Comparison of ENCODE assay signal across 8 cellular contexts in the genomic region with DNA sequence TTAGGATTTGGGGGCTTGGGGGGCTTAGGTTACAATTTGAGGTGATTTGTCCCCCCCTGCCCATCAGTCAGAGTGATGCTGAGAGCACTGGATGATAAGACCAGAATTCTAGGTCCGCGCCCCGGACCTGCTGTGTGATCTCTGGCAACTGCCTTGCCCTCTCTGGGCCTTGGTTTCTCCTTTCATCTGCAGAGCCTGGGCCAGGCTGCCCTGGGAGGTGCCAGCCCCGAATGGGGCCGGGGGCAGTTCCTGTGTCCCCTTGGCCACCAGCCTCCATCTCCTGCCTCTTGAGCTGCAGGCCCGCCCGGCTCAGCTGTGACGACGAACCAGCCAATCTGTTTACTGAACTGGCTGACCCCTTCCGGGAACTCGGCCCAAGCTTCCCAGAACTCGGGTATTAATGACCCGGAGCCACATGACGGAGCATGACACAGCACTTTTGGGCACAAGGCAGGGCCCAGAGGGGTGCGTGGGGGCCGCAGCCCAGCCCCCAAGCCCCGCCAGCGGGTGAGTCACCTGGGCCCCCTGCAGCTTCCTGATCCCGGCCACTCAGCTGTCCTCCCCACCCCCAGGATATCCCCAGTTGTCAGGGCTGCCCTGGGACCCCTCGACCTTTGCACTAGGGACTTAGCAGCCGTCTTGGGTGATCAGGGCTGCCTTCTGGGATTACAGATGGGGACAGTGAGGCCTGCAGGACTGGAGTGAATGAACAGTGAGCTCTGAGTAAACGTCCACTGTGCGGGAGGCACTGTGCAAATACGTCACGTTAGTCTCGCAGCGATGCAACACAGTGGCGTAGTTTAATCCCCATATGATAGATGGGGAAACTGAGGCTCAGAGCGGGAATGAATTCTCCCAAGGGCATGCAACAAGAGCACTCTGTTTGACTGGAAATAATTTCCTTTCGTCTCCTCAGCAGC.
A peak's percentile ranks its signal among the peaks of the same experiment; 100 is the strongest.
DNase-seq lines count a peak whose midpoint lies in the region; ATAC-seq and TF ChIP-seq lines count a peak whose summit lies in the region.

No MANE protein-coding gene starts in this region.

- H3K4me1 ChIP-seq in parathyroid adenoma: peaks cover 8% of the 10 kb centered on the region

- peak overlapping the region; percentile 21 for H3K27ac ChIP-seq in parathyroid adenoma

- DNase-seq in A172 (ENCODE audit: low spot score) (peak; percentile 92), HFFc6 (peak; percentile 90), head of caudate nucleus (peak in 41 of 42 donors; percentile 42 to 90 (median 68))
- peak; percentile 63 for DNase-seq in activated CD8-positive, alpha-beta T cell treated with anti-CD3 and anti-CD28 coated beads for 36 hours

- POLR2A ChIA-PET in activated CD8-positive, alpha-beta T cell treated with anti-CD3 and anti-CD28 coated beads for 36 hours (lab: Charles Lee): no interaction called here

- peak overlapping the region; percentile 66 for H2AFZ ChIP-seq in parathyroid adenoma

- H3K79me2 ChIP-seq in parathyroid adenoma: no peaks in the 10 kb centered on the region

- peaks cover 27% of the 10 kb centered on the region for H3K4me1 Mint-ChIP-seq in HFFc6 (ENCODE audit: low read depth)
- peaks cover 6% of the 10 kb centered on the region for H3K4me1 Mint-ChIP-seq in activated CD8-positive, alpha-beta T cell treated with anti-CD3 and anti-CD28 coated beads for 36 hours (ENCODE audit: low read depth)

- CTCF ChIA-PET in activated CD8-positive, alpha-beta T cell treated with anti-CD3 and anti-CD28 coated beads for 36 hours (lab: Charles Lee): no interaction called here

- peak; percentile 54 for ATAC-seq in activated CD8-positive, alpha-beta T cell treated with anti-CD3 and anti-CD28 coated beads for 36 hours
- ATAC-seq in GM18519 (IDR thresholded peaks at IDR 0.05; ENCODE audit: low FRiP score, unreplicated experiment) (no peak), HG02970 (IDR thresholded peaks at IDR 0.05; ENCODE audit: low FRiP score, unreplicated experiment) (no peak), HG02981 (IDR thresholded peaks at IDR 0.05; ENCODE audit: unreplicated experiment) (no peak)

- H3K9me3 Mint-ChIP-seq in HFFc6: no peaks in the 10 kb centered on the region
- H3K9me3 Mint-ChIP-seq in activated CD8-positive, alpha-beta T cell treated with anti-CD3 and anti-CD28 coated beads for 36 hours: no peaks in the 10 kb centered on the region

- intact Hi-C loops in activated CD8-positive, alpha-beta T cell treated with anti-CD3 and anti-CD28 coated beads for 36 hours (cut with micrococcal nuclease): no loop called here
- intact Hi-C loops in head of caudate nucleus (cut with DNase I): no loop called here

- H3K4me2 ChIP-seq in parathyroid adenoma (ENCODE audit: low read length): no peak overlapping the region

- H3K36me3 ChIP-seq in parathyroid adenoma (ENCODE audit: control insufficient read depth, insufficient read depth, low read length): no peaks in the 10 kb centered on the region

- no peak overlapping the region for H3K9ac ChIP-seq in parathyroid adenoma

- no peaks in the 10 kb centered on the region for H3K27me3 ChIP-seq in parathyroid adenoma (ENCODE audit: control insufficient read depth, insufficient read depth, low read length)

- TF ChIP-seq CTCF in HFFc6 (IDR thresholded peaks at IDR 0.05) (no peak), parathyroid adenoma (IDR thresholded peaks at IDR 0.05) (no peak)
- TF ChIP-seq CTCF in activated CD8-positive, alpha-beta T cell treated with anti-CD3 and anti-CD28 coated beads for 36 hours (IDR thresholded peaks at IDR 0.05): no peak

- H3K9me3 ChIP-seq in parathyroid adenoma (ENCODE audit: control insufficient read depth, low read length): no peaks in the 10 kb centered on the region

- H3K36me3 Mint-ChIP-seq in HFFc6 (ENCODE audit: low read depth): no peaks in the 10 kb centered on the region
- no peaks in the 10 kb centered on the region for H3K36me3 Mint-ChIP-seq in activated CD8-positive, alpha-beta T cell treated with anti-CD3 and anti-CD28 coated beads for 36 hours (ENCODE audit: low read depth)

- H3K27me3 Mint-ChIP-seq in HFFc6 (ENCODE audit: insufficient read depth): peaks cover 2% of the 10 kb centered on the region
- H3K27me3 Mint-ChIP-seq in activated CD8-positive, alpha-beta T cell treated with anti-CD3 and anti-CD28 coated beads for 36 hours: no peaks in the 10 kb centered on the region

- H3K4me3 ChIP-seq in parathyroid adenoma (ENCODE audit: low read depth, low read length): no peak overlapping the region

- peak overlapping the region; percentile 95 for H3K27ac Mint-ChIP-seq in HFFc6
- no peak overlapping the region for H3K27ac Mint-ChIP-seq in activated CD8-positive, alpha-beta T cell treated with anti-CD3 and anti-CD28 coated beads for 36 hours

- H3K4me3 Mint-ChIP-seq in HFFc6: peak overlapping the region; percentile 37
- H3K4me3 Mint-ChIP-seq in activated CD8-positive, alpha-beta T cell treated with anti-CD3 and anti-CD28 coated beads for 36 hours: no peak overlapping the region
